ENCODE assay signal across 8 cellular contexts in genomic region chr15:92811514-92811913, GRCh38.
DNase-seq lines count a peak whose midpoint lies in the region; ATAC-seq and TF ChIP-seq lines count a peak whose summit lies in the region.

No MANE protein-coding gene starts in this region.

- H3K9ac ChIP-seq in smooth muscle cell (ENCODE audit: low read depth) = peak overlapping the region; percentile 59

- POLR2A ChIA-PET in activated CD4-positive, alpha-beta T cell treated with anti-CD3 and anti-CD28 coated beads, Interleukin-2, amount 10 ng/mL, durations not matched to agents 7 days and 5 days (lab: Charles Lee) = interaction anchor here (0.8 to 5.3 kb wide), 8 partner anchors 8 to 96 kb away, joined by 3 to 46 read pairs (median 5); partner anchors contain the start of gene CHD2

- H3K4me2 ChIP-seq in smooth muscle cell = peak overlapping the region; percentile 84

- H3K36me3 ChIP-seq in SJCRH30 (no peaks in the 10 kb centered on the region), smooth muscle cell (ENCODE audit: low read depth) (no peaks in the 10 kb centered on the region)

- no peaks in the 10 kb centered on the region for H4K20me1 ChIP-seq in smooth muscle cell (ENCODE audit: low read depth)

- H3K27me3 Mint-ChIP-seq in activated CD4-positive, alpha-beta T cell treated with anti-CD3 and anti-CD28 coated beads, Interleukin-2, amount 10 ng/mL, durations not matched to agents 7 days and 5 days = no peaks in the 10 kb centered on the region

- H3K4me1 Mint-ChIP-seq in activated CD4-positive, alpha-beta T cell treated with anti-CD3 and anti-CD28 coated beads, Interleukin-2, amount 10 ng/mL, durations not matched to agents 7 days and 5 days = peaks cover 60% of the 10 kb centered on the region

- H3K79me2 ChIP-seq in smooth muscle cell (ENCODE audit: low read depth) = peaks cover 20% of the 10 kb centered on the region

- peak overlapping the region; percentile 99 for H3K27ac Mint-ChIP-seq in activated CD4-positive, alpha-beta T cell treated with anti-CD3 and anti-CD28 coated beads, Interleukin-2, amount 10 ng/mL, durations not matched to agents 7 days and 5 days

- no peaks in the 10 kb centered on the region for H3K9me3 Mint-ChIP-seq in activated CD4-positive, alpha-beta T cell treated with anti-CD3 and anti-CD28 coated beads, Interleukin-2, amount 10 ng/mL, durations not matched to agents 7 days and 5 days

- H3K4me1 ChIP-seq in SJCRH30 = peaks cover 7% of the 10 kb centered on the region
- peaks cover 35% of the 10 kb centered on the region for H3K4me1 ChIP-seq in smooth muscle cell (ENCODE audit: low read depth)

- no peak for ATAC-seq in HG02763 (IDR thresholded peaks at IDR 0.05; ENCODE audit: unreplicated experiment)

- intact Hi-C loops in posterior vena cava (cut with DNase I) = no loop called here

- H3K9me3 ChIP-seq in SJCRH30 (replicated peaks) (no peaks in the 10 kb centered on the region), smooth muscle cell (replicated peaks; ENCODE audit: low read depth) (no peaks in the 10 kb centered on the region)

- peaks cover 11% of the 10 kb centered on the region for H3F3A ChIP-seq in smooth muscle cell (ENCODE audit: low read depth)

- H2AFZ ChIP-seq in smooth muscle cell (ENCODE audit: low read depth) = no peak overlapping the region

- H3K27me3 ChIP-seq in SJCRH30 (no peaks in the 10 kb centered on the region), smooth muscle cell (ENCODE audit: low read depth) (no peaks in the 10 kb centered on the region)

- H3K27ac ChIP-seq in SJCRH30 (no peak overlapping the region; the same call in 1 of the 2 replicates), smooth muscle cell (ENCODE audit: low read depth) (peak overlapping the region; percentile 92)

- H3K36me3 Mint-ChIP-seq in activated CD4-positive, alpha-beta T cell treated with anti-CD3 and anti-CD28 coated beads, Interleukin-2, amount 10 ng/mL, durations not matched to agents 7 days and 5 days (ENCODE audit: low read depth) = peaks cover 8% of the 10 kb centered on the region

- TF ChIP-seq CTCF in foreskin fibroblast (IDR thresholded peaks at IDR 0.05; ENCODE audit: low read depth, low read length) (no peak), smooth muscle cell (IDR thresholded peaks at IDR 0.05; ENCODE audit: borderline replicate concordance, insufficient read depth, poor library complexity, severe bottlenecking) (no peak)

- DNase-seq in activated CD4-positive, alpha-beta T cell treated with anti-CD3 and anti-CD28 coated beads, Interleukin-2, amount 10 ng/mL, durations not matched to agents 7 days and 5 days = no peak
- no peak for DNase-seq in activated CD4-positive, alpha-beta T cell treated with anti-CD3 and anti-CD28 coated beads, Interleukin-2, amount 50 U/mL, for 1 hour
- DNase-seq in SJCRH30 (no peak), foreskin fibroblast (no peak), smooth muscle cell (lab: John Stamatoyannopoulos, UW; ENCODE audit: unreplicated experiment) (no peak), SK-N-DZ (ENCODE audit: low spot score) (no peak), posterior vena cava (ENCODE audit: low spot score) (no peak)

- 66% methylated on average over 4 of the region's 4 CpGs for WGBS in smooth muscle cell (ENCODE audit: low lambda C conversion rate)

- peak overlapping the region; percentile 62 for H3K4me3 ChIP-seq in SJCRH30
- peak overlapping the region; percentile 36 to 52 for H3K4me3 ChIP-seq in foreskin fibroblast (ENCODE audit: low read depth in 1 of 2, low read length in 2 of 2)
- peak overlapping the region; percentile 53 for H3K4me3 ChIP-seq in smooth muscle cell

- CTCF ChIA-PET in activated CD4-positive, alpha-beta T cell treated with anti-CD3 and anti-CD28 coated beads, Interleukin-2, amount 10 ng/mL, durations not matched to agents 7 days and 5 days (lab: Charles Lee) = interaction anchor here (0.9 to 11.9 kb wide), 7 partner anchors 9 to 106 kb away, joined by 3 to 246 read pairs (median 6); partner anchors contain the start of gene CHD2

- peak overlapping the region; percentile 33 for H3K4me3 Mint-ChIP-seq in activated CD4-positive, alpha-beta T cell treated with anti-CD3 and anti-CD28 coated beads, Interleukin-2, amount 10 ng/mL, durations not matched to agents 7 days and 5 days
